Comparison of ENCODE assay signal across 2 cellular contexts in genomic region chr7:24842029-24842428, GRCh38.
TF ChIP-seq lines count a peak whose summit lies in the region.

No MANE protein-coding gene starts in this region.

TF ChIP-seq in SK-N-SH, 30 proteins besides CTCF, POLR2A, EP300 and RAD21 (continued from another document):
- TF ChIP-seq SMC3 (IDR thresholded peaks at IDR 0.05; ENCODE audit: low read depth, low read length), result no peak
- no peak for TF ChIP-seq USF1 (IDR thresholded peaks at IDR 0.05; ENCODE audit: borderline replicate concordance, low read depth)
- TF ChIP-seq EZH2phosphoT487 (IDR thresholded peaks at IDR 0.05; ENCODE audit: borderline replicate concordance, low read depth), result no peak
- TF ChIP-seq FOXJ3 (CRISPR knock-in tag; IDR thresholded peaks at IDR 0.05), result no peak
- no peak for TF ChIP-seq POLR2AphosphoS5 (IDR thresholded peaks at IDR 0.05; ENCODE audit: low read depth, low read length)
- no peak for TF ChIP-seq TEAD4 (IDR thresholded peaks at IDR 0.05; ENCODE audit: borderline replicate concordance, insufficient read depth)

TF ChIP-seq in SK-N-SH treated with all-trans-retinoic acid at 6 μM for 48 hours, 23 proteins besides CTCF, POLR2A, EP300 and RAD21 (continued from another document):
- TF ChIP-seq TSHZ2 (CRISPR knock-in tag; IDR thresholded peaks at IDR 0.05) (no peak), BACH2 (CRISPR knock-in tag; IDR thresholded peaks at IDR 0.05; ENCODE audit: borderline replicate concordance) (no peak), ZNF565 (CRISPR knock-in tag; conservative IDR thresholded peaks at IDR 0.05; ENCODE audit: low read depth) (no peak), TOX (CRISPR knock-in tag; IDR thresholded peaks at IDR 0.05; ENCODE audit: borderline replicate concordance) (no peak), CSDC2 (CRISPR knock-in tag; IDR thresholded peaks at IDR 0.05) (no peak), ZNF70 (CRISPR knock-in tag; IDR thresholded peaks at IDR 0.05) (no peak), CSRNP3 (CRISPR knock-in tag; IDR thresholded peaks at IDR 0.05) (no peak), ZFP30 (CRISPR knock-in tag; IDR thresholded peaks at IDR 0.05) (no peak), ZNF8 (CRISPR knock-in tag; IDR thresholded peaks at IDR 0.05) (no peak), POU6F1 (CRISPR knock-in tag; IDR thresholded peaks at IDR 0.05; ENCODE audit: borderline replicate concordance, low read depth) (no peak)
